In the genomic region with DNA sequence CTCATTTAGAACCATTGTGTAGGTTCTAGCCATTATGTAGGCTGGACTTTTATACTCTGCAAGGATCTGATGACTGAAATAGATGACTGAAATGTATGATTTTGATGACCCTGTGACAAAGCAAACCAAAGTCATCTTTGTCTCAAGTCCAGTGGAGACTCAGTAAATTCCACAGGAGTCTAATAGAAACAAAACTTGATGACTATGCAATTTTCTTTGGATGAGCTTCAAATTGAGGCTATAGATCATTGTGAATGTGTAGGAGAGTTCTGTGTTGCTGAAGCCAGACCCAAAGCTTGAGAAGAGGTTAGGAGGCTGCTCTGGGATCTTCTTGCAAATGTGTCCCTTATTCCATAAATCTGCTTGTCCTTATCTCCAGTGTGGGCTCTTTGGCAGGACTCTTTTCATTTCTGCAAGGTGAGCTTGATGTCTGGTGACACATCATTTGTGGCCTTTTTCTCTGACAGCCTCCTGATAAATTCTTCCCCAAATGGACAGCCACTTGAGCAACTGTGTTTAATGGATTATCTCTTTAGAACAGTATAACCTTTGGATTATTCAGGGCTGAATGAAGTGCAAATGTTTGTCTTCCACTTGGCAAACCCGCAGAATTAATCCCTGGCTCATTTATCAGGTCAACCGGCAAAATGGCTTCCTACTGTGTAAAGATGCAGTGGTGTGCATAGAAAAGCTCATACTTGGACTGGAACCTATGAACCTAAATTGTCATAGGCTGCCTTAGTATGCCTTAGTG, we compare ENCODE assay signal across 12 cellular contexts.
"Had no signal": no experiment of that assay in that cellular context is flagged by ENCODE, and none has a peak within 500 bp of the region (broad histone marks: within the 10 kb centered on the region; RNA-seq: fewer than 3 reads in every experiment).

No MANE protein-coding gene starts in this region.

- ATAC-seq: activated CD4-positive, CD25-positive, alpha-beta regulatory T cell treated with anti-CD3 and anti-CD28 coated beads, Interleukin-2, amount 50 U/mL, for 24 hours had no signal

- H3K36me3 ChIP-seq: left lung, stomach, suprapubic skin, tibial nerve had no signal

- FAIRE-seq: small intestine had no signal

- DNase-seq: activated gamma-delta T cell treated with Interleukin-2 at 50 U/mL for 16 hours; activated T-cell treated with anti-CD3 and anti-CD28 coated beads, Interleukin-2, amount 50 U/mL, for 1 hour; effector CD8-positive, alpha-beta T cell; kidney; left lung had no signal

- H3K9me3 ChIP-seq: left lung, stomach, suprapubic skin, tibial nerve had no signal

- H3K27me3 ChIP-seq: foreskin keratinocyte, left lung, stomach, suprapubic skin, tibial nerve had no signal

- H3K4me1 ChIP-seq: foreskin keratinocyte, left lung, suprapubic skin had no signal

- H3K27ac ChIP-seq: foreskin keratinocyte, left lung, stomach, suprapubic skin, tibial nerve, VCaP had no signal

- H3K4me3 ChIP-seq: left lung, stomach, suprapubic skin, tibial nerve had no signal
